In the genomic region with DNA sequence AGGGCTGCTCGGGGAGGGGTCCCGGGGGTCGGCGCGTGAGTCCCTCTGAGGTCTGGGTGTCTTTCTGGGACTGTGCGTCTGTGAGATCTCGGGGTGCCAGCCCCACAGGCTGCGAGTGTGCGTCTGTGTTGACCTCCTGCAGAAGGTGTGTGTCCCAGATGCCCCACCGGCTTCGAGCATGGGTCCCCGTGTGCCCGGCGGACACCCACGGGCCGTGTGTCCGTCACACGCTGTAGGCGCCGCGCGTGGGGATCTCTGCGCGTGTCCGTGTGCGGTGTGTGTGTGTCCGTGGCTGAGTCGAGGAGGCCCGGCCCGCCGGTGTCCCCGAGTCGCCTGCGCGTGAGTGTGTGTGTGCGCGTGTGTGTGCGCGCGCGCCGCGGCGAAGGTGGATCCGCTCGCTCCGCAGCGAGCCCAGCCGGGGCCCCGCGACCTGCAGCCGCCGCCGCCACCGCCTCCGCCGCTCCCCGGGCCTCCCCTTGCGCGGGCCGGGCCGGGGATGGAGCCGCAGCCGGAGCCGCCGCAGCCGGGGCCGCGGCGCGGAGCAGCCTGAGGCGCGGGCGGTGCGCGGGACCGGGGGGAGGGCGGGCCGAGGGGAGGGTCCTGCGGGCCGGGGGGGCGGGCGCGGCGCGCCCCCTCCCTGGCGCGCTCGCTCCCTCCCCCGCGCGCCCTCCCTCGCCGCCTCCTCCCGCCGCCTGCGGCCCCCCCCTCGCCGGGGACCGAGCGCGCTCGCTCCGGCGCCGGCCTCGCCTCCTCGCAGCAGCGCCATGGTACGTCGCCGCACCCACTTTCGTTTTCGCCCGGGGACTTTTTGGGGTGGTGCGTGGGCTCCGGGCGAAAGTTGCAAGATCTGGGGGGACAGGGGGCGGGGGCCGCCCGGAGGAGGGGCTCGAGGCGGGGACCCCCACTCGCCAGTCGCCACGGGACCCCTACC, we compare ENCODE assay signal across 1 cellular context.
TF ChIP-seq lines count a peak whose summit lies in the region.

No MANE protein-coding gene starts in this region.

TF ChIP-seq in K562, 482 proteins besides CTCF, POLR2A, EP300 and RAD21 (continued from another document and continues in another):
- TF ChIP-seq ZHX1 (conservative IDR thresholded peaks at IDR 0.05; ENCODE audit: low read length) (no peak), L3MBTL2 (IDR thresholded peaks at IDR 0.05) (peak; percentile 56; the same call in 1 of the 2 replicates), HLTF (IDR thresholded peaks at IDR 0.05) (no peak), MAZ (CRISPR knock-in tag; conservative IDR thresholded peaks at IDR 0.05 in 1 of 2, IDR thresholded peaks at IDR 0.05 in 1 of 2) (peak; percentile 50 to 61; a peak in 3 of 4 replicates), PREB (CRISPR knock-in tag; IDR thresholded peaks at IDR 0.05) (no peak), RBBP5 (IDR thresholded peaks at IDR 0.05; ENCODE audit: borderline replicate concordance, insufficient read depth, low read length, poor library complexity, severe bottlenecking) (peak; percentile 76), NKRF (IDR thresholded peaks at IDR 0.05; ENCODE audit: borderline replicate concordance) (peak; percentile 33; the same call in 1 of the 2 replicates), NCOA1 (IDR thresholded peaks at IDR 0.05; ENCODE audit: low read depth) (no peak), ZNF644 (tag; IDR thresholded peaks at IDR 0.05; ENCODE audit: low read depth) (no peak), CCNT2 (IDR thresholded peaks at IDR 0.05; ENCODE audit: borderline replicate concordance, extremely low read depth, insufficient read length, low read depth, low read length) (peak; percentile 18), YBX1 (IDR thresholded peaks at IDR 0.05) (no peak), ZNF79 (CRISPR knock-in tag; IDR thresholded peaks at IDR 0.05; ENCODE audit: low read depth) (no peak), SREBF2 (CRISPR knock-in tag; IDR thresholded peaks at IDR 0.05) (no peak), ARID2 (IDR thresholded peaks at IDR 0.05) (no peak), YY1 (IDR thresholded peaks at IDR 0.05; ENCODE audit: borderline replicate concordance in 1 of 3, control insufficient read depth in 1 of 3, extremely low read depth in 1 of 3, insufficient read depth in 3 of 3, insufficient read length in 1 of 3, insufficient replicate concordance in 2 of 3, low read depth in 1 of 3, low read length in 2 of 3) (peak in 2 of 3 experiments; percentile 10 to 22), NUFIP1 (IDR thresholded peaks at IDR 0.05; ENCODE audit: partially characterized antibody) (no peak), FIP1L1 (IDR thresholded peaks at IDR 0.05; ENCODE audit: low read depth, low read length, poor library complexity, severe bottlenecking) (peak; percentile 75), GABPA (tag; conservative IDR thresholded peaks at IDR 0.05; ENCODE audit: low read depth) (peak; percentile 41; the same call in 1 of the 2 replicates), PHF8 (IDR thresholded peaks at IDR 0.05; ENCODE audit: borderline replicate concordance, low read length) (peak; percentile 48; the same call in 1 of the 2 replicates)
- TF ChIP-seq, protein P1, sequence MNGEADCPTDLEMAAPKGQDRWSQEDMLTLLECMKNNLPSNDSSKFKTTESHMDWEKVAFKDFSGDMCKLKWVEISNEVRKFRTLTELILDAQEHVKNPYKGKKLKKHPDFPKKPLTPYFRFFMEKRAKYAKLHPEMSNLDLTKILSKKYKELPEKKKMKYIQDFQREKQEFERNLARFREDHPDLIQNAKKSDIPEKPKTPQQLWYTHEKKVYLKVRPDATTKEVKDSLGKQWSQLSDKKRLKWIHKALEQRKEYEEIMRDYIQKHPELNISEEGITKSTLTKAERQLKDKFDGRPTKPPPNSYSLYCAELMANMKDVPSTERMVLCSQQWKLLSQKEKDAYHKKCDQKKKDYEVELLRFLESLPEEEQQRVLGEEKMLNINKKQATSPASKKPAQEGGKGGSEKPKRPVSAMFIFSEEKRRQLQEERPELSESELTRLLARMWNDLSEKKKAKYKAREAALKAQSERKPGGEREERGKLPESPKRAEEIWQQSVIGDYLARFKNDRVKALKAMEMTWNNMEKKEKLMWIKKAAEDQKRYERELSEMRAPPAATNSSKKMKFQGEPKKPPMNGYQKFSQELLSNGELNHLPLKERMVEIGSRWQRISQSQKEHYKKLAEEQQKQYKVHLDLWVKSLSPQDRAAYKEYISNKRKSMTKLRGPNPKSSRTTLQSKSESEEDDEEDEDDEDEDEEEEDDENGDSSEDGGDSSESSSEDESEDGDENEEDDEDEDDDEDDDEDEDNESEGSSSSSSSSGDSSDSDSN (IDR thresholded peaks at IDR 0.05; ENCODE audit: borderline replicate concordance in 1 of 2, low read depth in 2 of 2, low read length in 2 of 2), result peak in 1 of 2 experiments; percentile 86; a peak in 2 of 4 replicates
- TF ChIP-seq, protein P2, sequence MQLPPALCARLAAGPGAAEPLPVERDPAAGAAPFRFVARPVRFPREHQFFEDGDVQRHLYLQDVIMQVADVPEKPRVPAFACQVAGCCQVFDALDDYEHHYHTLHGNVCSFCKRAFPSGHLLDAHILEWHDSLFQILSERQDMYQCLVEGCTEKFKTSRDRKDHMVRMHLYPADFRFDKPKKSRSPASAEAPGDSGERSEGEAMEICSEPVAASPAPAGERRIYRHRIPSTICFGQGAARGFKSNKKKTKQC (CRISPR knock-in tag; IDR thresholded peaks at IDR 0.05), result 0 out of 2 replicates have a peak, but pooled peaks have one; percentile 30
- TF ChIP-seq, protein P3, sequence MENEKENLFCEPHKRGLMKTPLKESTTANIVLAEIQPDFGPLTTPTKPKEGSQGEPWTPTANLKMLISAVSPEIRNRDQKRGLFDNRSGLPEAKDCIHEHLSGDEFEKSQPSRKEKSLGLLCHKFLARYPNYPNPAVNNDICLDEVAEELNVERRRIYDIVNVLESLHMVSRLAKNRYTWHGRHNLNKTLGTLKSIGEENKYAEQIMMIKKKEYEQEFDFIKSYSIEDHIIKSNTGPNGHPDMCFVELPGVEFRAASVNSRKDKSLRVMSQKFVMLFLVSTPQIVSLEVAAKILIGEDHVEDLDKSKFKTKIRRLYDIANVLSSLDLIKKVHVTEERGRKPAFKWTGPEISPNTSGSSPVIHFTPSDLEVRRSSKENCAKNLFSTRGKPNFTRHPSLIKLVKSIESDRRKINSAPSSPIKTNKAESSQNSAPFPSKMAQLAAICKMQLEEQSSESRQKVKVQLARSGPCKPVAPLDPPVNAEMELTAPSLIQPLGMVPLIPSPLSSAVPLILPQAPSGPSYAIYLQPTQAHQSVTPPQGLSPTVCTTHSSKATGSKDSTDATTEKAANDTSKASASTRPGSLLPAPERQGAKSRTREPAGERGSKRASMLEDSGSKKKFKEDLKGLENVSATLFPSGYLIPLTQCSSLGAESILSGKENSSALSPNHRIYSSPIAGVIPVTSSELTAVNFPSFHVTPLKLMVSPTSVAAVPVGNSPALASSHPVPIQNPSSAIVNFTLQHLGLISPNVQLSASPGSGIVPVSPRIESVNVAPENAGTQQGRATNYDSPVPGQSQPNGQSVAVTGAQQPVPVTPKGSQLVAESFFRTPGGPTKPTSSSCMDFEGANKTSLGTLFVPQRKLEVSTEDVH (IDR thresholded peaks at IDR 0.05; ENCODE audit: low read depth, partially characterized antibody), result no peak
- TF ChIP-seq, protein P4, sequence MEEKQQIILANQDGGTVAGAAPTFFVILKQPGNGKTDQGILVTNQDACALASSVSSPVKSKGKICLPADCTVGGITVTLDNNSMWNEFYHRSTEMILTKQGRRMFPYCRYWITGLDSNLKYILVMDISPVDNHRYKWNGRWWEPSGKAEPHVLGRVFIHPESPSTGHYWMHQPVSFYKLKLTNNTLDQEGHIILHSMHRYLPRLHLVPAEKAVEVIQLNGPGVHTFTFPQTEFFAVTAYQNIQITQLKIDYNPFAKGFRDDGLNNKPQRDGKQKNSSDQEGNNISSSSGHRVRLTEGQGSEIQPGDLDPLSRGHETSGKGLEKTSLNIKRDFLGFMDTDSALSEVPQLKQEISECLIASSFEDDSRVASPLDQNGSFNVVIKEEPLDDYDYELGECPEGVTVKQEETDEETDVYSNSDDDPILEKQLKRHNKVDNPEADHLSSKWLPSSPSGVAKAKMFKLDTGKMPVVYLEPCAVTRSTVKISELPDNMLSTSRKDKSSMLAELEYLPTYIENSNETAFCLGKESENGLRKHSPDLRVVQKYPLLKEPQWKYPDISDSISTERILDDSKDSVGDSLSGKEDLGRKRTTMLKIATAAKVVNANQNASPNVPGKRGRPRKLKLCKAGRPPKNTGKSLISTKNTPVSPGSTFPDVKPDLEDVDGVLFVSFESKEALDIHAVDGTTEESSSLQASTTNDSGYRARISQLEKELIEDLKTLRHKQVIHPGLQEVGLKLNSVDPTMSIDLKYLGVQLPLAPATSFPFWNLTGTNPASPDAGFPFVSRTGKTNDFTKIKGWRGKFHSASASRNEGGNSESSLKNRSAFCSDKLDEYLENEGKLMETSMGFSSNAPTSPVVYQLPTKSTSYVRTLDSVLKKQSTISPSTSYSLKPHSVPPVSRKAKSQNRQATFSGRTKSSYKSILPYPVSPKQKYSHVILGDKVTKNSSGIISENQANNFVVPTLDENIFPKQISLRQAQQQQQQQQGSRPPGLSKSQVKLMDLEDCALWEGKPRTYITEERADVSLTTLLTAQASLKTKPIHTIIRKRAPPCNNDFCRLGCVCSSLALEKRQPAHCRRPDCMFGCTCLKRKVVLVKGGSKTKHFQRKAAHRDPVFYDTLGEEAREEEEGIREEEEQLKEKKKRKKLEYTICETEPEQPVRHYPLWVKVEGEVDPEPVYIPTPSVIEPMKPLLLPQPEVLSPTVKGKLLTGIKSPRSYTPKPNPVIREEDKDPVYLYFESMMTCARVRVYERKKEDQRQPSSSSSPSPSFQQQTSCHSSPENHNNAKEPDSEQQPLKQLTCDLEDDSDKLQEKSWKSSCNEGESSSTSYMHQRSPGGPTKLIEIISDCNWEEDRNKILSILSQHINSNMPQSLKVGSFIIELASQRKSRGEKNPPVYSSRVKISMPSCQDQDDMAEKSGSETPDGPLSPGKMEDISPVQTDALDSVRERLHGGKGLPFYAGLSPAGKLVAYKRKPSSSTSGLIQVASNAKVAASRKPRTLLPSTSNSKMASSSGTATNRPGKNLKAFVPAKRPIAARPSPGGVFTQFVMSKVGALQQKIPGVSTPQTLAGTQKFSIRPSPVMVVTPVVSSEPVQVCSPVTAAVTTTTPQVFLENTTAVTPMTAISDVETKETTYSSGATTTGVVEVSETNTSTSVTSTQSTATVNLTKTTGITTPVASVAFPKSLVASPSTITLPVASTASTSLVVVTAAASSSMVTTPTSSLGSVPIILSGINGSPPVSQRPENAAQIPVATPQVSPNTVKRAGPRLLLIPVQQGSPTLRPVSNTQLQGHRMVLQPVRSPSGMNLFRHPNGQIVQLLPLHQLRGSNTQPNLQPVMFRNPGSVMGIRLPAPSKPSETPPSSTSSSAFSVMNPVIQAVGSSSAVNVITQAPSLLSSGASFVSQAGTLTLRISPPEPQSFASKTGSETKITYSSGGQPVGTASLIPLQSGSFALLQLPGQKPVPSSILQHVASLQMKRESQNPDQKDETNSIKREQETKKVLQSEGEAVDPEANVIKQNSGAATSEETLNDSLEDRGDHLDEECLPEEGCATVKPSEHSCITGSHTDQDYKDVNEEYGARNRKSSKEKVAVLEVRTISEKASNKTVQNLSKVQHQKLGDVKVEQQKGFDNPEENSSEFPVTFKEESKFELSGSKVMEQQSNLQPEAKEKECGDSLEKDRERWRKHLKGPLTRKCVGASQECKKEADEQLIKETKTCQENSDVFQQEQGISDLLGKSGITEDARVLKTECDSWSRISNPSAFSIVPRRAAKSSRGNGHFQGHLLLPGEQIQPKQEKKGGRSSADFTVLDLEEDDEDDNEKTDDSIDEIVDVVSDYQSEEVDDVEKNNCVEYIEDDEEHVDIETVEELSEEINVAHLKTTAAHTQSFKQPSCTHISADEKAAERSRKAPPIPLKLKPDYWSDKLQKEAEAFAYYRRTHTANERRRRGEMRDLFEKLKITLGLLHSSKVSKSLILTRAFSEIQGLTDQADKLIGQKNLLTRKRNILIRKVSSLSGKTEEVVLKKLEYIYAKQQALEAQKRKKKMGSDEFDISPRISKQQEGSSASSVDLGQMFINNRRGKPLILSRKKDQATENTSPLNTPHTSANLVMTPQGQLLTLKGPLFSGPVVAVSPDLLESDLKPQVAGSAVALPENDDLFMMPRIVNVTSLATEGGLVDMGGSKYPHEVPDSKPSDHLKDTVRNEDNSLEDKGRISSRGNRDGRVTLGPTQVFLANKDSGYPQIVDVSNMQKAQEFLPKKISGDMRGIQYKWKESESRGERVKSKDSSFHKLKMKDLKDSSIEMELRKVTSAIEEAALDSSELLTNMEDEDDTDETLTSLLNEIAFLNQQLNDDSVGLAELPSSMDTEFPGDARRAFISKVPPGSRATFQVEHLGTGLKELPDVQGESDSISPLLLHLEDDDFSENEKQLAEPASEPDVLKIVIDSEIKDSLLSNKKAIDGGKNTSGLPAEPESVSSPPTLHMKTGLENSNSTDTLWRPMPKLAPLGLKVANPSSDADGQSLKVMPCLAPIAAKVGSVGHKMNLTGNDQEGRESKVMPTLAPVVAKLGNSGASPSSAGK (IDR thresholded peaks at IDR 0.05), result peak; percentile 61
